1 cellular context compared by ENCODE assay signal in the genomic region with DNA sequence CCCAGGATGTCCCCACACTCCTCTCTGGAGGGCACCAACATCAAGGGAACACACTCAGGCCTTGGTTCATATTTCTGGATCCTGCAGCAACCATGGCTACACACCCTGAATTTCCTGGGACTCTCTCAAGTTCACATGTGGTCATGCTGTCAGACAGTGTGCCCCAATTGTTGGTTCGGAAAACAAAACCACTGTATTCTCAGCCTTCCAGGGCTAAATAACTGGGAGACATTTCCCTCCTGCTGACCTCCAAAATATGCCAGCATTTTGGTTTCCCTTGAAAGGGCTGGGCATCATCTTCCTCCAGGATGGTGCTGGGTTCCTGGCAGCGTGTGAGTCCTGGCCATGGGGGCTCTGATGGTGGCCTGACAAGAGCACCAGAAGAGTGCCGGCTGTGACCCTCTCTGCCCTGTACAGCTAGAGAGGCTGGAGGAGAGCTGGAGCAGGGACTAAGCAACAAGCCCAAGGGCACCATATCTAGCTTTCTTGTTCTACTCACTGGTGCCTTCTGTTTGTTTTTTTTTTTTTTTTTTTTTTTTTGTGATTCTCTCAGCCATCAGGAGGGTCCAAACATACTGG.
TF ChIP-seq lines count a peak whose summit lies in the region.

No MANE protein-coding gene starts in this region.

TF ChIP-seq in K562, 482 proteins besides CTCF, POLR2A, EP300 and RAD21 (continued from another document):
- TF ChIP-seq CHD4 (IDR thresholded peaks at IDR 0.05; ENCODE audit: insufficient read depth, insufficient replicate concordance, low read depth, low read length, poor library complexity, severe bottlenecking), result no peak
- no peak for TF ChIP-seq GATAD2B (IDR thresholded peaks at IDR 0.05; ENCODE audit: borderline replicate concordance)
- TF ChIP-seq, protein P1, sequence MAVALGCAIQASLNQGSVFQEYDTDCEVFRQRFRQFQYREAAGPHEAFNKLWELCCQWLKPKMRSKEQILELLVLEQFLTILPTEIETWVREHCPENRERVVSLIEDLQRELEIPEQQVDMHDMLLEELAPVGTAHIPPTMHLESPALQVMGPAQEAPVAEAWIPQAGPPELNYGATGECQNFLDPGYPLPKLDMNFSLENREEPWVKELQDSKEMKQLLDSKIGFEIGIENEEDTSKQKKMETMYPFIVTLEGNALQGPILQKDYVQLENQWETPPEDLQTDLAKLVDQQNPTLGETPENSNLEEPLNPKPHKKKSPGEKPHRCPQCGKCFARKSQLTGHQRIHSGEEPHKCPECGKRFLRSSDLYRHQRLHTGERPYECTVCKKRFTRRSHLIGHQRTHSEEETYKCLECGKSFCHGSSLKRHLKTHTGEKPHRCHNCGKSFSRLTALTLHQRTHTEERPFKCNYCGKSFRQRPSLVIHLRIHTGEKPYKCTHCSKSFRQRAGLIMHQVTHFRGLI (CRISPR knock-in tag; IDR thresholded peaks at IDR 0.05), result no peak
- TF ChIP-seq E2F3 (CRISPR knock-in tag; IDR thresholded peaks at IDR 0.05), result 0 out of 2 replicates have a peak, but pooled peaks have one; percentile 3
- TF ChIP-seq, protein P2, sequence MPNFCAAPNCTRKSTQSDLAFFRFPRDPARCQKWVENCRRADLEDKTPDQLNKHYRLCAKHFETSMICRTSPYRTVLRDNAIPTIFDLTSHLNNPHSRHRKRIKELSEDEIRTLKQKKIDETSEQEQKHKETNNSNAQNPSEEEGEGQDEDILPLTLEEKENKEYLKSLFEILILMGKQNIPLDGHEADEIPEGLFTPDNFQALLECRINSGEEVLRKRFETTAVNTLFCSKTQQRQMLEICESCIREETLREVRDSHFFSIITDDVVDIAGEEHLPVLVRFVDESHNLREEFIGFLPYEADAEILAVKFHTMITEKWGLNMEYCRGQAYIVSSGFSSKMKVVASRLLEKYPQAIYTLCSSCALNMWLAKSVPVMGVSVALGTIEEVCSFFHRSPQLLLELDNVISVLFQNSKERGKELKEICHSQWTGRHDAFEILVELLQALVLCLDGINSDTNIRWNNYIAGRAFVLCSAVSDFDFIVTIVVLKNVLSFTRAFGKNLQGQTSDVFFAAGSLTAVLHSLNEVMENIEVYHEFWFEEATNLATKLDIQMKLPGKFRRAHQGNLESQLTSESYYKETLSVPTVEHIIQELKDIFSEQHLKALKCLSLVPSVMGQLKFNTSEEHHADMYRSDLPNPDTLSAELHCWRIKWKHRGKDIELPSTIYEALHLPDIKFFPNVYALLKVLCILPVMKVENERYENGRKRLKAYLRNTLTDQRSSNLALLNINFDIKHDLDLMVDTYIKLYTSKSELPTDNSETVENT (CRISPR knock-in tag; IDR thresholded peaks at IDR 0.05), result no peak
- TF ChIP-seq STAT6 (CRISPR knock-in tag; IDR thresholded peaks at IDR 0.05), result no peak
- TF ChIP-seq ZNF436 (CRISPR knock-in tag; IDR thresholded peaks at IDR 0.05), result no peak
TF ChIP-seq in K562: peak in this region for 4.
